Comparison of ENCODE assay signal across 8 cellular contexts in genomic region chr21:28884976-28885852, GRCh38.
DNase-seq lines count a peak whose midpoint lies in the region; ATAC-seq and TF ChIP-seq lines count a peak whose summit lies in the region.

No MANE protein-coding gene starts in this region.

- H3K27me3 ChIP-seq in BLaER1 (no peaks in the 10 kb centered on the region), left lung (no peaks in the 10 kb centered on the region)

- H3K36me3 Mint-ChIP-seq in activated CD4-positive, alpha-beta T cell treated with anti-CD3 and anti-CD28 coated beads, Interleukin-2, amount 10 ng/mL, durations not matched to agents 24 days and 14 days (ENCODE audit: low read depth): peaks cover 12% of the 10 kb centered on the region

- H3K4me3 ChIP-seq in BLaER1 (peak overlapping the region; percentile 70), left lung (peak overlapping the region; percentile 55 to 65)

- H3K9me3 Mint-ChIP-seq in activated CD4-positive, alpha-beta T cell treated with anti-CD3 and anti-CD28 coated beads, Interleukin-2, amount 10 ng/mL, durations not matched to agents 24 days and 14 days: peaks cover 6% of the 10 kb centered on the region

- H3K27me3 Mint-ChIP-seq in activated CD4-positive, alpha-beta T cell treated with anti-CD3 and anti-CD28 coated beads, Interleukin-2, amount 10 ng/mL, durations not matched to agents 24 days and 14 days: peaks cover 20% of the 10 kb centered on the region

- peaks cover 14% of the 10 kb centered on the region for H3K4me1 Mint-ChIP-seq in activated CD4-positive, alpha-beta T cell treated with anti-CD3 and anti-CD28 coated beads, Interleukin-2, amount 10 ng/mL, durations not matched to agents 24 days and 14 days

- no peak for TF ChIP-seq CTCF in left lung (IDR thresholded peaks at IDR 0.05)

- H3K9me3 ChIP-seq in BLaER1: 0 out of 2 replicates have a peak, but pooled peaks cover 4% of the 10 kb centered on the region
- H3K9me3 ChIP-seq in left lung: no peaks in the 10 kb centered on the region

- intact Hi-C loops in activated CD4-positive, alpha-beta T cell treated with anti-CD3 and anti-CD28 coated beads, Interleukin-2, amount 10 ng/mL, durations not matched to agents 24 days and 14 days (cut with micrococcal nuclease): loop anchor here (1.0 to 5.0 kb wide), 6 partner anchors 48 to 412 kb away; partner anchors contain the start of genes BACH1, CCT8, LTN1 and USP16
- intact Hi-C loops in left lung (cut with DNase I): no loop called here

- H4K20me1 ChIP-seq in BLaER1: no peaks in the 10 kb centered on the region

- peak overlapping the region; percentile 97 for H3K27ac Mint-ChIP-seq in activated CD4-positive, alpha-beta T cell treated with anti-CD3 and anti-CD28 coated beads, Interleukin-2, amount 10 ng/mL, durations not matched to agents 24 days and 14 days

- H3K27ac ChIP-seq in BLaER1: peak overlapping the region; percentile 88
- peak overlapping the region; percentile 95 to 96 for H3K27ac ChIP-seq in left lung

- H3K36me3 ChIP-seq in BLaER1 (peaks cover 12% of the 10 kb centered on the region; the same call in 1 of the 2 replicates), left lung (peaks cover 0 to 20% of the 10 kb centered on the region in 2 donors)

- peaks cover 11% of the 10 kb centered on the region for H3K4me1 ChIP-seq in BLaER1
- H3K4me1 ChIP-seq in left lung: peaks cover 0 to 23% of the 10 kb centered on the region in 2 donors

- DNase-seq in NCI-H526 (lab: John Stamatoyannopoulos, UW) (peak; percentile 79 to 92), dedifferentiated amniotic fluid mesenchymal stem cell (ENCODE audit: extremely low spot score) (peak; percentile 77), left lung (peak; percentile 93 to 95)
- peak; percentile 98 for DNase-seq in activated CD4-positive, alpha-beta T cell treated with anti-CD3 and anti-CD28 coated beads, Interleukin-2, amount 10 ng/mL, durations not matched to agents 24 days and 14 days
- peak; percentile 90 for DNase-seq in stimulated activated CD4-positive, alpha-beta T cell treated with anti-CD3 and anti-CD28 coated beads, Interleukin-2, amount 100 ng/mL, for 4 hours (ENCODE audit: low read depth)

- peak overlapping the region; percentile 84 for H3K9ac ChIP-seq in BLaER1

- peak overlapping the region; percentile 89 for H3K4me3 Mint-ChIP-seq in activated CD4-positive, alpha-beta T cell treated with anti-CD3 and anti-CD28 coated beads, Interleukin-2, amount 10 ng/mL, durations not matched to agents 24 days and 14 days

- peak; percentile 98 for ATAC-seq in GM19328 (IDR thresholded peaks at IDR 0.05; ENCODE audit: unreplicated experiment)
- ATAC-seq in HG03469 (IDR thresholded peaks at IDR 0.05; ENCODE audit: unreplicated experiment): peak; percentile 83
- peak; percentile 99 for ATAC-seq in left lung

- peak overlapping the region; percentile 79 for H3K4me2 ChIP-seq in BLaER1

Comparison
In these comparisons a context has a peak if more than half of its experiments do, and no peak if none do; other contexts are left out.
1. Peak in every context shown above with its lines: DNase-seq, ATAC-seq, H3K4me3 ChIP-seq and H3K27ac ChIP-seq.